8 cellular contexts compared by ENCODE assay signal in genomic region chr2:134118279-134119116, GRCh38.
DNase-seq lines count a peak whose midpoint lies in the region; ATAC-seq and TF ChIP-seq lines count a peak whose summit lies in the region.

No MANE protein-coding gene starts in this region.

- H2BK12ac ChIP-seq in mesenchymal stem cell (ENCODE audit: low read length in 2 of 2) = peak overlapping the region in 1 of 2 experiments; percentile 85

- H3K9ac ChIP-seq in mesenchymal stem cell (ENCODE audit: low read length) = peak overlapping the region; percentile 82

- H3K27me3 Mint-ChIP-seq in CD4-positive, alpha-beta T cell = no peaks in the 10 kb centered on the region

- ATAC-seq in CD4-positive, alpha-beta T cell (ENCODE audit: poor library complexity) = peak; percentile 39
- ATAC-seq in GM19452 (IDR thresholded peaks at IDR 0.05; ENCODE audit: unreplicated experiment) (peak; percentile 50), HG03558 (IDR thresholded peaks at IDR 0.05; ENCODE audit: extremely low read depth, unreplicated experiment) (peak; percentile 47)

- H3K4me3 ChIP-seq in mesenchymal stem cell (ENCODE audit: insufficient read depth in 1 of 2, low read depth in 1 of 2, low read length in 2 of 2) = peak overlapping the region in 1 of 2 experiments; percentile 86

- intact Hi-C loops in CD4-positive, alpha-beta T cell (cut with DNase I, micrococcal nuclease) = loop anchor here (1.0 to 10.0 kb wide), 7 partner anchors 89 to 778 kb away; no protein-coding TSS in a partner anchor

- no peak overlapping the region for H2BK5ac ChIP-seq in mesenchymal stem cell (ENCODE audit: low read depth, low read length, poor library complexity, severe bottlenecking)

- H3K27ac ChIP-seq in CD4-positive, alpha-beta T cell (ENCODE audit: low read depth, low read length) = no peak overlapping the region
- peak overlapping the region; percentile 6 for H3K27ac ChIP-seq in mesenchymal stem cell (ENCODE audit: low read length, poor library complexity, severe bottlenecking)

- H4K8ac ChIP-seq in mesenchymal stem cell (ENCODE audit: low read length) = no peak overlapping the region

- no peak overlapping the region for H4K91ac ChIP-seq in mesenchymal stem cell (ENCODE audit: low read length)

- no peak overlapping the region for H3K4ac ChIP-seq in mesenchymal stem cell (ENCODE audit: low read depth in 1 of 2, low read length in 2 of 2)

- peak; percentile 77 for TF ChIP-seq CTCF in CD4-positive, alpha-beta T cell (IDR thresholded peaks at IDR 0.05)

- CTCF ChIA-PET in CD4-positive, alpha-beta T cell (lab: Charles Lee) = interaction anchor here (0.6 to 6.0 kb wide), 23 partner anchors 9 to 333 kb away, joined by 3 to 55 read pairs (median 4); partner anchors contain the start of gene MGAT5

- no peaks in the 10 kb centered on the region for H3K27me3 ChIP-seq in CD4-positive, alpha-beta T cell (ENCODE audit: control insufficient read depth, insufficient read depth, low read length)
- H3K27me3 ChIP-seq in mesenchymal stem cell (ENCODE audit: control insufficient read depth in 1 of 2, insufficient read depth in 1 of 2, low read length in 2 of 2) = peaks cover 0 to 8% of the 10 kb centered on the region in 2 experiments

- H3K27ac Mint-ChIP-seq in CD4-positive, alpha-beta T cell = peak overlapping the region; percentile 93

- no peaks in the 10 kb centered on the region for H3K36me3 ChIP-seq in mesenchymal stem cell (ENCODE audit: control insufficient read depth in 1 of 2, insufficient read depth in 2 of 2, low read depth in 1 of 2, low read length in 2 of 2)

- peaks cover 15% of the 10 kb centered on the region for H3K36me3 Mint-ChIP-seq in CD4-positive, alpha-beta T cell (ENCODE audit: low read depth)

- peaks cover 16% of the 10 kb centered on the region for H3K4me1 ChIP-seq in mesenchymal stem cell (ENCODE audit: control insufficient read depth, insufficient read depth, low read depth, low read length)

- peaks cover 39% of the 10 kb centered on the region for H3K4me1 Mint-ChIP-seq in CD4-positive, alpha-beta T cell (ENCODE audit: low read depth)

- peak overlapping the region in 1 of 2 experiments; percentile 34 for H3K18ac ChIP-seq in mesenchymal stem cell (ENCODE audit: low read depth in 1 of 2, low read length in 2 of 2)

- no peak overlapping the region for H2BK120ac ChIP-seq in mesenchymal stem cell (ENCODE audit: low read depth, low read length)

- no peaks in the 10 kb centered on the region for H3K9me3 Mint-ChIP-seq in CD4-positive, alpha-beta T cell

- 30% methylated on average over 8 of the region's 8 CpGs for WGBS in mesenchymal stem cell

- H3K9me3 ChIP-seq in CD4-positive, alpha-beta T cell (ENCODE audit: control insufficient read depth, low read length) = no peaks in the 10 kb centered on the region
- H3K9me3 ChIP-seq in mesenchymal stem cell (ENCODE audit: control insufficient read depth, low read length) = no peaks in the 10 kb centered on the region

- POLR2A ChIA-PET in CD4-positive, alpha-beta T cell (lab: Charles Lee) = interaction anchor here (0.6 to 4.2 kb wide), 13 partner anchors 8 to 800 kb away, joined by 3 to 50 read pairs (median 6); no protein-coding TSS in a partner anchor

- no peak overlapping the region for H2AFZ ChIP-seq in mesenchymal stem cell (ENCODE audit: low read depth, low read length)

- no peak overlapping the region for H2BK15ac ChIP-seq in mesenchymal stem cell (ENCODE audit: low read depth, poor library complexity, severe bottlenecking)

- H3K14ac ChIP-seq in mesenchymal stem cell (ENCODE audit: low read length in 2 of 2) = no peak overlapping the region

- peak; percentile 74 to 83 (median 78) for DNase-seq in CD4-positive, alpha-beta T cell
- DNase-seq in NCI-H82 (lab: John Stamatoyannopoulos, UW) (peak; percentile 97), ecto neural progenitor cell (ENCODE audit: low spot score) (peak; percentile 74), mesenchymal stem cell (peak; percentile 99)
- peak; percentile 82 to 89 for DNase-seq in activated CD4-positive, alpha-beta T cell treated with anti-CD3 and anti-CD28 coated beads, Interleukin-2, amount 50 U/mL, for 48 hours
- DNase-seq in stimulated activated CD8-positive, alpha-beta memory T cell treated with anti-CD3 and anti-CD28 coated beads, Interleukin-15, amount 100 ng/mL, for 24 hours (ENCODE audit: low read depth) = peak; percentile 35

- no peak overlapping the region for H3K4me2 ChIP-seq in mesenchymal stem cell (ENCODE audit: low read length, poor library complexity, severe bottlenecking)

- no peak overlapping the region for H2AK5ac ChIP-seq in mesenchymal stem cell (ENCODE audit: low read length, severe bottlenecking)

- H3K23ac ChIP-seq in mesenchymal stem cell (ENCODE audit: low read length in 2 of 2) = no peak overlapping the region

- H3K4me3 Mint-ChIP-seq in CD4-positive, alpha-beta T cell = peak overlapping the region; percentile 100

- H3K79me1 ChIP-seq in mesenchymal stem cell (replicated peaks; ENCODE audit: low read length, poor library complexity, severe bottlenecking) = peaks cover 12% of the 10 kb centered on the region

Comparison
In these comparisons a context has a peak if more than half of its experiments do, and no peak if none do; other contexts are left out.
1. DNase-seq: peak in every context shown above with its lines; median percentile 99 in mesenchymal stem cell; 97 in NCI-H82; 86 in activated CD4-positive, alpha-beta T cell treated with anti-CD3 and anti-CD28 coated beads, Interleukin-2, amount 50 U/mL, for 48 hours; 78 in CD4-positive, alpha-beta T cell; 74 in ecto neural progenitor cell; 35 in stimulated activated CD8-positive, alpha-beta memory T cell treated with anti-CD3 and anti-CD28 coated beads, Interleukin-15, amount 100 ng/mL, for 24 hours.